Comparison of ENCODE assay signal across 7 cellular contexts in genomic region chr1:65174585-65174984, GRCh38. TPM values are rescaled to one million over a fixed set of nuclear protein-coding genes. Genes with fewer than 3 reads are reported as not detected.
A peak's percentile ranks its signal among the peaks of the same experiment; 100 is the strongest.
DNase-seq lines count a peak whose midpoint lies in the region; ATAC-seq and TF ChIP-seq lines count a peak whose summit lies in the region.

No MANE protein-coding gene starts in this region.

- TF ChIP-seq POLR2A in gastroesophageal sphincter (IDR thresholded peaks at IDR 0.05) (no peak), testis (IDR thresholded peaks at IDR 0.05) (no peak)

- H3K27me3 ChIP-seq in gastroesophageal sphincter (no peaks in the 10 kb centered on the region), testis (no peaks in the 10 kb centered on the region)

- H3K4me1 ChIP-seq in gastroesophageal sphincter (peaks cover 0 to 55% (median 11%) of the 10 kb centered on the region in 3 donors), testis (peaks cover 16% of the 10 kb centered on the region)

- H3K9me3 ChIP-seq in gastroesophageal sphincter (no peaks in the 10 kb centered on the region), testis (no peaks in the 10 kb centered on the region)

- TF ChIP-seq CTCF in gastroesophageal sphincter (IDR thresholded peaks at IDR 0.05), result no peak
- TF ChIP-seq CTCF in testis (IDR thresholded peaks at IDR 0.05), result no peak

- no peaks in the 10 kb centered on the region for H3K36me3 ChIP-seq in gastroesophageal sphincter
- H3K36me3 ChIP-seq in testis (ENCODE audit: low read depth, missing control alignments), result no peaks in the 10 kb centered on the region

- TF ChIP-seq EP300 in gastroesophageal sphincter (IDR thresholded peaks at IDR 0.05), result no peak

- WGBS in gastroesophageal sphincter (ENCODE audit: low coverage in 1 of 2), 2 donors, result 36 to 43% methylated on average over 2 to 3 of the region's 3 CpGs
- 47 to 48% methylated on average over 3 of the region's 3 CpGs for WGBS in testis, 2 donors

- H3K27ac ChIP-seq in gastroesophageal sphincter (no peak overlapping the region), testis (no peak overlapping the region)

- peak; percentile 62 for ATAC-seq in GM19025 (IDR thresholded peaks at IDR 0.05; ENCODE audit: low read depth, unreplicated experiment)
- peak; percentile 91 for ATAC-seq in HG03060 (IDR thresholded peaks at IDR 0.05; ENCODE audit: low read depth, unreplicated experiment)
- ATAC-seq in gastroesophageal sphincter, result peak; percentile 62

- intact Hi-C loops in testis (cut with DNase I; ENCODE audit: low total_unique reads), result no loop called here

- H3K4me3 ChIP-seq in gastroesophageal sphincter (no peak overlapping the region), testis (no peak overlapping the region)

- DNase-seq in RPMI7951 (ENCODE audit: low read depth) (peak; percentile 98), testis (peak; percentile 63), T-helper 2 cell (no peak)
- DNase-seq in activated naive CD4-positive, alpha-beta T cell (lab: John Stamatoyannopoulos, UW), result no peak

RNA-seq across cellular contexts. Expression of gene AK4, which starts 26.6 kb away (rescaled TPM):
- total RNA-seq in RPMI7951 (2014; rRNA removed; shearing (Covaris generic)), result 37.5 and 59.9 TPM in 2 replicates
- 10 to 100 TPM; 39.6 to 72.7 (median 60.7) TPM for total RNA-seq in gastroesophageal sphincter
- total RNA-seq in testis, result 10 to 100 TPM; 40.1 to 42.0 TPM
- 29.0 TPM for polyA plus RNA-seq in testis (ENCODE audit: insufficient read depth, low read depth, low replicate concordance)

Comparison
In these comparisons a context has a peak if more than half of its experiments do, and no peak if none do; other contexts are left out.
1. DNase-seq: peak in RPMI7951 (single experiment) and testis (single experiment); none in activated naive CD4-positive, alpha-beta T cell (0 of 4) and T-helper 2 cell (0 of 5).
2. Peak in every context shown above with its lines, with median percentiles within 50 percentile points of each other: ATAC-seq.